Comparison of ENCODE assay signal across 8 cellular contexts in genomic region chrX:135521405-135522131, GRCh38. TPM values are rescaled to one million over a fixed set of nuclear protein-coding genes. Genes with fewer than 3 reads are reported as not detected.
DNase-seq lines count a peak whose midpoint lies in the region; ATAC-seq lines count a peak whose summit lies in the region.

No MANE protein-coding gene starts in this region.

- H3K27me3 ChIP-seq in CD8-positive, alpha-beta memory T cell (ENCODE audit: insufficient read depth, low read length, poor library complexity, severe bottlenecking), result no peaks in the 10 kb centered on the region
- H3K27me3 ChIP-seq in endocrine pancreas (ENCODE audit: control insufficient read depth, insufficient read depth, low read length), result no peaks in the 10 kb centered on the region

- H3K4me1 Mint-ChIP-seq in CD8-positive, alpha-beta memory T cell, result peaks cover 35 to 50% (median 40%) of the 10 kb centered on the region in 3 donors
- H3K4me1 Mint-ChIP-seq in activated CD8-positive, alpha-beta memory T cell treated with anti-CD3 and anti-CD28 coated beads, Interleukin-2, amount 10 ng/mL, durations not matched to agents 7 days and 5 days, result peaks cover 25% of the 10 kb centered on the region

- H3K27ac ChIP-seq in CD8-positive, alpha-beta memory T cell (ENCODE audit: low read depth, low read length), result peak overlapping the region; percentile 79

- H3K27ac Mint-ChIP-seq in CD8-positive, alpha-beta memory T cell, result peak overlapping the region; percentile 85 to 98 (median 95)
- peak overlapping the region; percentile 99 for H3K27ac Mint-ChIP-seq in activated CD8-positive, alpha-beta memory T cell treated with anti-CD3 and anti-CD28 coated beads, Interleukin-2, amount 10 ng/mL, durations not matched to agents 7 days and 5 days

- H3K27me3 Mint-ChIP-seq in CD8-positive, alpha-beta memory T cell, result peaks cover 0 to 10% of the 10 kb centered on the region in 2 donors
- no peaks in the 10 kb centered on the region for H3K27me3 Mint-ChIP-seq in activated CD8-positive, alpha-beta memory T cell treated with anti-CD3 and anti-CD28 coated beads, Interleukin-2, amount 10 ng/mL, durations not matched to agents 7 days and 5 days

- DNase-seq in CD8-positive, alpha-beta memory T cell, result peak; percentile 72 to 89 (median 81)
- DNase-seq in HS-5 (ENCODE audit: low read depth) (peak; percentile 55), middle frontal gyrus (ENCODE audit: extremely low spot score, low spot score) (peak; percentile 51)
- DNase-seq in NK-92 treated with Interleukin-12 subunit alpha and Interleukin-12 subunit beta, amount 100 ng/mL, for 24 hours (lab: John Stamatoyannopoulos, UW), result peak; percentile 83
- peak; percentile 90 for DNase-seq in activated CD8-positive, alpha-beta memory T cell treated with anti-CD3 and anti-CD28 coated beads, Interleukin-2, amount 10 ng/mL, durations not matched to agents 7 days and 5 days
- peak; percentile 76 to 78 for DNase-seq in stimulated activated CD8-positive, alpha-beta memory T cell treated with anti-CD3 and anti-CD28 coated beads, Interleukin-15, amount 100 ng/mL, for 48 hours (ENCODE audit: low read depth in 2 of 2)

- H3K36me3 Mint-ChIP-seq in CD8-positive, alpha-beta memory T cell, result peaks cover 0 to 10% (median 0%) of the 10 kb centered on the region in 3 donors
- peaks cover 11% of the 10 kb centered on the region for H3K36me3 Mint-ChIP-seq in activated CD8-positive, alpha-beta memory T cell treated with anti-CD3 and anti-CD28 coated beads, Interleukin-2, amount 10 ng/mL, durations not matched to agents 7 days and 5 days

- peak overlapping the region; percentile 77 for H3K9ac ChIP-seq in endocrine pancreas (ENCODE audit: control insufficient read depth, insufficient read depth, low read length)

- peak overlapping the region; percentile 95 to 100 (median 97) for H3K4me3 Mint-ChIP-seq in CD8-positive, alpha-beta memory T cell
- peak overlapping the region; percentile 99 for H3K4me3 Mint-ChIP-seq in activated CD8-positive, alpha-beta memory T cell treated with anti-CD3 and anti-CD28 coated beads, Interleukin-2, amount 10 ng/mL, durations not matched to agents 7 days and 5 days

- POLR2A ChIA-PET in CD8-positive, alpha-beta memory T cell (lab: Charles Lee), result interaction anchor here (0.6 to 0.8 kb wide), 2 partner anchors 520 to 1053 kb away, joined by 4 read pairs; no protein-coding TSS in a partner anchor

- H3K4me3 ChIP-seq in CD8-positive, alpha-beta memory T cell (ENCODE audit: low read length), result peak overlapping the region; percentile 81
- peak overlapping the region; percentile 81 for H3K4me3 ChIP-seq in endocrine pancreas (ENCODE audit: control insufficient read depth, insufficient read depth, low read length)

- peaks cover 14% of the 10 kb centered on the region for H3K4me1 ChIP-seq in CD8-positive, alpha-beta memory T cell (ENCODE audit: insufficient read depth, low read length)
- peaks cover 4% of the 10 kb centered on the region for H3K4me1 ChIP-seq in endocrine pancreas (ENCODE audit: control insufficient read depth, insufficient read depth, low read length)

- H3K9me3 Mint-ChIP-seq in CD8-positive, alpha-beta memory T cell, result no peaks in the 10 kb centered on the region
- no peaks in the 10 kb centered on the region for H3K9me3 Mint-ChIP-seq in activated CD8-positive, alpha-beta memory T cell treated with anti-CD3 and anti-CD28 coated beads, Interleukin-2, amount 10 ng/mL, durations not matched to agents 7 days and 5 days (ENCODE audit: low read depth)

- H3K9me3 ChIP-seq in CD8-positive, alpha-beta memory T cell (ENCODE audit: low read length), result no peaks in the 10 kb centered on the region
- H3K9me3 ChIP-seq in endocrine pancreas (ENCODE audit: control insufficient read depth, low read length), result no peaks in the 10 kb centered on the region

- CTCF ChIA-PET in CD8-positive, alpha-beta memory T cell (lab: Charles Lee), result interaction anchor here (1.4 kb wide), 1 partner anchor 22 kb away, joined by 3 read pairs; no protein-coding TSS in a partner anchor
- CTCF ChIA-PET in activated CD8-positive, alpha-beta memory T cell treated with anti-CD3 and anti-CD28 coated beads, Interleukin-2, amount 10 ng/mL, durations not matched to agents 7 days and 5 days (lab: Charles Lee), result no interaction called here

- no peaks in the 10 kb centered on the region for H3K36me3 ChIP-seq in CD8-positive, alpha-beta memory T cell (ENCODE audit: insufficient read depth, low read length)
- no peaks in the 10 kb centered on the region for H3K36me3 ChIP-seq in endocrine pancreas (ENCODE audit: control insufficient read depth, insufficient read depth, low read length)

- ATAC-seq in GM19467 (IDR thresholded peaks at IDR 0.05; ENCODE audit: unreplicated experiment), result peak; percentile 65
- peak; percentile 72 for ATAC-seq in activated CD8-positive, alpha-beta memory T cell treated with anti-CD3 and anti-CD28 coated beads, Interleukin-2, amount 10 ng/mL, durations not matched to agents 7 days and 5 days

RNA-seq across cellular contexts. Expression of gene INTS6L, which starts 1.1 kb away (rescaled TPM):
- total RNA-seq in CD8-positive, alpha-beta memory T cell, result 10 to 100 TPM; 19.4 to 20.2 TPM
- 5.4 TPM for polyA plus RNA-seq in CD8-positive, alpha-beta memory T cell
- total RNA-seq in activated CD8-positive, alpha-beta memory T cell treated with anti-CD3 and anti-CD28 coated beads, Interleukin-2, amount 10 ng/mL, durations not matched to agents 7 days and 5 days, result 10 to 100 TPM; 20.3 to 22.8 TPM

Comparison
In these comparisons a context has a peak if more than half of its experiments do, and no peak if none do; other contexts are left out.
1. Peak in every context shown above with its lines: DNase-seq, ATAC-seq, H3K4me3 ChIP-seq and H3K27ac ChIP-seq.